Comparison of ENCODE assay signal across 10 cellular contexts in the genomic region with DNA sequence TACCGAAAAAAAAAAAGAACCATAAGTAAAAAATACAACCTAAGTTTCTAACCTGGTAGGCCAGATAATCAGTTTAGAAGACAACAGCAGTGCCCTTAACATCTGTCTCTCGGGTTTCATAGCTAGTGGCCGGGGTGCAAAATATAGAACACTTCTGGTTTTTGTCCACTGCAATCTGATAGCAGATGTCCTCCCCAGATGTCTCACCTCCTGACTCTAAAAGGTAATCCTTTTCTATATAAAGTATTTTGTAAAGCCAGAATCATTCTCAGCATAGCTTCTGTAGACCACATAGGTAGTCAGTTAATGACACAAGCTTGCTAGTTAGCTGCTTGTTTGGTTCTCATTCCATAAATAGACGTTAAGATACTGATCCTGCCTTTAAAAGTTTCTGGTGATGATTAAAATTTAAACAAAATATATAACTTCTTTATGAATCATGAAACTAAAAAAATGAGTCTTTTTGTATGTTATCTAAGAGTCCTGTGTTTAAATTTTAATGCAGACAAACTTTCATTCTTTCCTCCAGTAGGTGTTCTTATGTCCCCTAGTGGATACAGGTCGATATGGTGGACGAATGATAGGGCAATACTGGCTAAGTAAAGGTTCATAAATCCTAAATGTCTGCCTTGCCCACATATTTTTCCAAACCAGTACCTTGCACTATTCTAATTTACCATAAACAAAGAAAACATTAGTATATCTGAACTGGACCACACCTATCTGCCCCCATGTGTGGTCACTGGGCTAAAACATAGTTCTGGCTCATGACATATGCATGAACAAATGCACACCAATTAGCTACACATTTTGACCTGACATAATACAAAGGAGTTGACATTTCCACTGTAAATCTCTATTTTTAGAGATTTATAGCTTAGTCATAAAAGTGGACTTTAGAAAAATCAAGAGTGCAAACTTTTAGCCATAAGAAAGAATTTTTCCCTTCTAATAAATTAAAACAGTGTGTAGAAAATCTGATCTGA.
DNase-seq lines count a peak whose midpoint lies in the region; ATAC-seq and TF ChIP-seq lines count a peak whose summit lies in the region.
"Had no signal": no experiment of that assay in that cellular context is flagged by ENCODE, and none has a peak within 500 bp of the region (broad histone marks: within the 10 kb centered on the region; RNA-seq: fewer than 3 reads in every experiment).

No MANE protein-coding gene starts in this region.

- no peak for TF ChIP-seq POLR2A in tibial nerve (IDR thresholded peaks at IDR 0.05)

- ATAC-seq in HG03060 (IDR thresholded peaks at IDR 0.05; ENCODE audit: low read depth, unreplicated experiment) (peak; percentile 46), GM18858 (IDR thresholded peaks at IDR 0.05; ENCODE audit: unreplicated experiment) (no peak)
- ATAC-seq: left ventricle myocardium superior had no signal

- no peaks in the 10 kb centered on the region for H3K36me3 ChIP-seq in tibial nerve

- TF ChIP-seq CTCF in tibial nerve (IDR thresholded peaks at IDR 0.05), result no peak

- H3K27me3 ChIP-seq in tibial nerve, result no peaks in the 10 kb centered on the region

- no peak overlapping the region for H3K4me3 ChIP-seq in tibial nerve

- H3K27ac ChIP-seq in tibial nerve, result no peak overlapping the region

- DNase-seq in AG08395 (ENCODE audit: low spot score) (peak; percentile 4), GM19238 (ENCODE audit: insufficient read length, low spot score) (peak; percentile 14), amniotic epithelial cell (ENCODE audit: low read depth) (peak; percentile 15), tibial nerve (ENCODE audit: low spot score in 2 of 2) (no peak), activated gamma-delta T cell (lab: John Stamatoyannopoulos, UW) (no peak)
- no peak for DNase-seq in stimulated activated CD4-positive, alpha-beta T cell treated with anti-CD3 and anti-CD28 coated beads, Interleukin-4, amount 100 ng/mL, for 4 hours
- DNase-seq: left ventricle myocardium superior, NCI-H748 treated with DMSO at 0.1 percent for 48 hours had no signal

- WGBS in tibial nerve, 2 donors, result 92 to 96% methylated on average over 6 of the region's 6 CpGs

- H3K9me3 ChIP-seq in tibial nerve, result no peaks in the 10 kb centered on the region

- TF ChIP-seq EP300 in tibial nerve (IDR thresholded peaks at IDR 0.05), result no peak

- peaks cover 0 to 2% (median 0%) of the 10 kb centered on the region in 4 donors for H3K4me1 ChIP-seq in tibial nerve

Comparison
In these comparisons a context has a peak if more than half of its experiments do, and no peak if none do; other contexts are left out.
1. DNase-seq: peak in AG08395 (single experiment), GM19238 (single experiment) and amniotic epithelial cell (single experiment); none in tibial nerve (0 of 2), stimulated activated CD4-positive, alpha-beta T cell treated with anti-CD3 and anti-CD28 coated beads, Interleukin-4, amount 100 ng/mL, for 4 hours (0 of 2) and activated gamma-delta T cell (single experiment).